1 cellular context compared by ENCODE assay signal in genomic region chr20:44401052-44401769, GRCh38.
TF ChIP-seq lines count a peak whose summit lies in the region.

No MANE protein-coding gene starts in this region.

TF ChIP-seq in HepG2, 621 proteins besides CTCF, POLR2A, EP300 and RAD21 (continued from another document and continues in another):
- peak; percentile 33; the same call in 1 of the 2 replicates for TF ChIP-seq ZGPAT (CRISPR knock-in tag; IDR thresholded peaks at IDR 0.05)
- peak; percentile 88; the same call in 1 of the 2 replicates for TF ChIP-seq ZNF253 (CRISPR knock-in tag; IDR thresholded peaks at IDR 0.05; ENCODE audit: borderline replicate concordance)
- TF ChIP-seq ZNF329 (CRISPR knock-in tag; IDR thresholded peaks at IDR 0.05; ENCODE audit: low read depth) = peak; percentile 69; the same call in 1 of the 2 replicates
- TF ChIP-seq ARID3A (IDR thresholded peaks at IDR 0.05; ENCODE audit: low read depth, low read length) = peak; percentile 57; the same call in 1 of the 2 replicates
- TF ChIP-seq BCL3 (CRISPR knock-in tag; IDR thresholded peaks at IDR 0.05) = peak; percentile 92; the same call in 1 of the 2 replicates
- peak; percentile 82 for TF ChIP-seq NR2F6 (IDR thresholded peaks at IDR 0.05)
- TF ChIP-seq NR2F6 (CRISPR knock-in tag; IDR thresholded peaks at IDR 0.05) = peak; percentile 74
- no peak; the same call in 1 of the 2 replicates for TF ChIP-seq ZNF740 (CRISPR knock-in tag; IDR thresholded peaks at IDR 0.05)
- TF ChIP-seq PHF20 (CRISPR knock-in tag; IDR thresholded peaks at IDR 0.05) = peak; percentile 63
- peak; percentile 76 for TF ChIP-seq MAX (IDR thresholded peaks at IDR 0.05)
- no peak for TF ChIP-seq ZNF615 (CRISPR knock-in tag; IDR thresholded peaks at IDR 0.05; ENCODE audit: borderline replicate concordance)
- peak; percentile 94 for TF ChIP-seq ZNF18 (CRISPR knock-in tag; IDR thresholded peaks at IDR 0.05; ENCODE audit: insufficient replicate concordance)
- TF ChIP-seq ZNF709 (CRISPR knock-in tag; IDR thresholded peaks at IDR 0.05) = no peak
- 0 out of 2 replicates have a peak, but pooled peaks have one; percentile 16 for TF ChIP-seq ZNF280D (CRISPR knock-in tag; IDR thresholded peaks at IDR 0.05)
- TF ChIP-seq BRD4 (CRISPR knock-in tag; IDR thresholded peaks at IDR 0.05) = peak; percentile 19; the same call in 1 of the 2 replicates
- peak; percentile 95 for TF ChIP-seq ZNF543 (CRISPR knock-in tag; IDR thresholded peaks at IDR 0.05)
- TF ChIP-seq JUND (CRISPR knock-in tag; IDR thresholded peaks at IDR 0.05) = 0 out of 2 replicates have a peak, but pooled peaks have one; percentile 10
- peak; percentile 86; the same call in 1 of the 2 replicates for TF ChIP-seq ZNF337 (CRISPR knock-in tag; IDR thresholded peaks at IDR 0.05; ENCODE audit: borderline replicate concordance, low read depth)
- TF ChIP-seq RBAK (CRISPR knock-in tag; IDR thresholded peaks at IDR 0.05) = 0 out of 2 replicates have a peak, but pooled peaks have one; percentile 39
- TF ChIP-seq TEAD3 (CRISPR knock-in tag; optimal IDR thresholded peaks at IDR 0.05; ENCODE audit: borderline replicate concordance) = peak; percentile 56
- TF ChIP-seq ATF2 (CRISPR knock-in tag; IDR thresholded peaks at IDR 0.05) = 0 out of 2 replicates have a peak, but pooled peaks have one; percentile 31
- peak; percentile 95; the same call in 1 of the 2 replicates for TF ChIP-seq ZNF296 (CRISPR knock-in tag; conservative IDR thresholded peaks at IDR 0.05)
- TF ChIP-seq ZNF432 (CRISPR knock-in tag; IDR thresholded peaks at IDR 0.05; ENCODE audit: borderline replicate concordance) = peak; percentile 90; the same call in 1 of the 2 replicates
- 0 out of 2 replicates have a peak, but pooled peaks have one; percentile 91 for TF ChIP-seq DMTF1 (CRISPR knock-in tag; IDR thresholded peaks at IDR 0.05)
- peak; percentile 75; the same call in 1 of the 2 replicates for TF ChIP-seq SNAI1 (CRISPR knock-in tag; IDR thresholded peaks at IDR 0.05; ENCODE audit: borderline replicate concordance)
- TF ChIP-seq ZNF775 (CRISPR knock-in tag; IDR thresholded peaks at IDR 0.05; ENCODE audit: borderline replicate concordance) = peak; percentile 80; the same call in 1 of the 2 replicates
- 0 out of 2 replicates have a peak, but pooled peaks have one; percentile 8 for TF ChIP-seq MIER3 (CRISPR knock-in tag; IDR thresholded peaks at IDR 0.05; ENCODE audit: borderline replicate concordance)
- TF ChIP-seq SMARCC2 (IDR thresholded peaks at IDR 0.05) = no peak
- 0 out of 2 replicates have a peak, but pooled peaks have one; percentile 47 for TF ChIP-seq MAZ (IDR thresholded peaks at IDR 0.05; ENCODE audit: borderline replicate concordance, low read depth, low read length)
- peak; percentile 64 for TF ChIP-seq MAZ (CRISPR knock-in tag; IDR thresholded peaks at IDR 0.05; ENCODE audit: low read depth)
- TF ChIP-seq ZNF562 (CRISPR knock-in tag; IDR thresholded peaks at IDR 0.05; ENCODE audit: borderline replicate concordance) = no peak
- TF ChIP-seq KDM5B (CRISPR knock-in tag; IDR thresholded peaks at IDR 0.05; ENCODE audit: borderline replicate concordance) = peak; percentile 88
- peak; percentile 97 for TF ChIP-seq FOXP4 (CRISPR knock-in tag; IDR thresholded peaks at IDR 0.05)
- peak; percentile 93 for TF ChIP-seq ZNF607 (CRISPR knock-in tag; IDR thresholded peaks at IDR 0.05; ENCODE audit: borderline replicate concordance)
- no peak for TF ChIP-seq ZNF326 (CRISPR knock-in tag; IDR thresholded peaks at IDR 0.05; ENCODE audit: borderline replicate concordance)
- peak; percentile 67; the same call in 1 of the 2 replicates for TF ChIP-seq FUBP1 (CRISPR knock-in tag; IDR thresholded peaks at IDR 0.05; ENCODE audit: borderline replicate concordance)
- TF ChIP-seq NR0B2 (CRISPR knock-in tag; IDR thresholded peaks at IDR 0.05) = peak; percentile 69; the same call in 1 of the 2 replicates
- TF ChIP-seq CEBPG (CRISPR knock-in tag; IDR thresholded peaks at IDR 0.05) = 0 out of 2 replicates have a peak, but pooled peaks have one; percentile 10
- TF ChIP-seq ZNF234 (CRISPR knock-in tag; conservative IDR thresholded peaks at IDR 0.05) = peak; percentile 90; the same call in 1 of the 2 replicates
